In genomic region chr16:20704281-20704680, GRCh38 we compare ENCODE assay signal across 17 cellular contexts. TPM values are rescaled to one million over a fixed set of nuclear protein-coding genes. Genes with fewer than 3 reads are reported as not detected.
DNase-seq lines count a peak whose midpoint lies in the region; ATAC-seq, FAIRE-seq and TF ChIP-seq lines count a peak whose summit lies in the region.
"Had no signal": no experiment of that assay in that cellular context is flagged by ENCODE, and none has a peak within 500 bp of the region (broad histone marks: within the 10 kb centered on the region; RNA-seq: fewer than 3 reads in every experiment).

No MANE protein-coding gene starts in this region.

- H3K27ac ChIP-seq in K562 (ENCODE audit: extremely low read depth, low read depth, low read length) (no peak overlapping the region), pancreas (peak overlapping the region in 2 of 4 donors; percentile 1 to 24), uterus (peak overlapping the region; percentile 28 to 56)

- POLR2A ChIA-PET in K562 (lab: Yijun Ruan, JAX), result interaction anchor here (1.0 to 1.2 kb wide), 2 partner anchors 9 to 11 kb away, joined by 3 to 5 read pairs; no protein-coding TSS in a partner anchor

- in situ Hi-C loops in K562 (cut with MboI), result no loop called here

- DNase-seq in K562 (ENCODE audit: extremely low read depth in 1 of 4, low spot score in 3 of 4), result no peak
- DNase-seq in fibroblast of villous mesenchyme (ENCODE audit: low read depth), result peak; percentile 59
- no peak for DNase-seq in pancreas
- DNase-seq in uterus, result no peak
- no peak for DNase-seq in NCI-H2029 treated with DMSO at 0.1 percent for 48 hours (lab: John Stamatoyannopoulos, UW)
- no peak for DNase-seq in activated CD4-positive, alpha-beta T cell treated with anti-CD3 and anti-CD28 coated beads for 4 hours
- DNase-seq: CD8-positive, alpha-beta memory T cell; H9; Karpas-422; MV-4-11; NCI-H1436; NCI-H2227 treated with DMSO at 0.1 percent for 48 hours; NCI-H526 treated with DMSO at 0.1 percent for 48 hours; NK-92 treated with Interleukin-12 subunit alpha and Interleukin-12 subunit beta, amount 100 ng/mL, for 24 hours; SK-N-SH had no signal

- no peaks in the 10 kb centered on the region; a peak in 1 of 5 replicates for H3K4me1 ChIP-seq in K562 (replicated peaks in 1 of 2; ENCODE audit: control insufficient read depth in 2 of 2, insufficient read depth in 2 of 2, low read length in 2 of 2)
- H3K4me1 ChIP-seq in pancreas, result peaks cover 0 to 14% (median 13%) of the 10 kb centered on the region in 3 donors
- no peaks in the 10 kb centered on the region for H3K4me1 ChIP-seq in uterus

- H3K9me3 ChIP-seq in K562 (replicated peaks; ENCODE audit: control insufficient read depth, insufficient read depth, low read depth, low read length), result no peaks in the 10 kb centered on the region
- no peaks in the 10 kb centered on the region for H3K9me3 ChIP-seq in pancreas
- no peaks in the 10 kb centered on the region for H3K9me3 ChIP-seq in uterus
- H3K9me3 ChIP-seq: SK-N-SH had no signal

- no peaks in the 10 kb centered on the region for H3K27me3 ChIP-seq in K562 (ENCODE audit: control insufficient read depth in 2 of 2, insufficient read depth in 2 of 2, low read length in 2 of 2)
- no peaks in the 10 kb centered on the region for H3K27me3 ChIP-seq in pancreas
- H3K27me3 ChIP-seq in uterus, result no peaks in the 10 kb centered on the region

- CTCF ChIA-PET in K562 (lab: Yijun Ruan, JAX; ENCODE audit: low intra/inter-chr PET ratio), result no interaction called here

- H3K4me3 ChIP-seq in K562 (no peak overlapping the region), fibroblast of villous mesenchyme (ENCODE audit: low read depth, low read length) (no peak overlapping the region), pancreas (no peak overlapping the region), uterus (no peak overlapping the region)

- BruUV-seq in K562 (replicated peaks; lab: Mats Ljungman, UMichigan), result no TSS peak

- no peak overlapping the region for H2AFZ ChIP-seq in K562 (ENCODE audit: low read depth, low read length)

- intact Hi-C loops in K562 (cut with micrococcal nuclease) (no loop called here), pancreas (cut with DNase I) (no loop called here), uterus (cut with DNase I; ENCODE audit: low total_unique reads) (no loop called here)

- TF ChIP-seq EP300 in K562 (IDR thresholded peaks at IDR 0.05; ENCODE audit: low read length), result no peak

- TF ChIP-seq RAD21 in K562 (CRISPR knock-in tag; conservative IDR thresholded peaks at IDR 0.05 in 1 of 2, IDR thresholded peaks at IDR 0.05 in 1 of 2), result no peak

- H3K9ac ChIP-seq in K562 (ENCODE audit: insufficient read depth in 1 of 2, low read depth in 2 of 2, low read length in 2 of 2), result no peak overlapping the region
- H3K9ac ChIP-seq: SK-N-SH had no signal

- no peak overlapping the region for H3K4me2 ChIP-seq in K562 (ENCODE audit: insufficient read depth, low read length)
- H3K4me2 ChIP-seq: SK-N-SH had no signal

- TF ChIP-seq POLR2A in K562 (conservative IDR thresholded peaks at IDR 0.05), result no peak
- TF ChIP-seq POLR2A in uterus (IDR thresholded peaks at IDR 0.05), result no peak

- no peak for TF ChIP-seq CTCF in K562 (IDR thresholded peaks at IDR 0.05 in 2 of 3, conservative IDR thresholded peaks at IDR 0.05 in 1 of 3; ENCODE audit: insufficient read depth in 2 of 3, low read depth in 1 of 3, low read length in 3 of 3)
- TF ChIP-seq CTCF in fibroblast of villous mesenchyme (IDR thresholded peaks at IDR 0.05; ENCODE audit: insufficient read depth, low read depth, low read length), result no peak
- no peak for TF ChIP-seq CTCF in pancreas (IDR thresholded peaks at IDR 0.05)
- no peak for TF ChIP-seq CTCF in uterus (IDR thresholded peaks at IDR 0.05)

- H3K79me2 ChIP-seq in K562 (ENCODE audit: control insufficient read depth, insufficient read depth, low read length), result no peaks in the 10 kb centered on the region

- no peak for FAIRE-seq in K562 (lab: Jason Lieb, UNC)
- FAIRE-seq in pancreas (lab: Jason Lieb, UNC), result no peak

- ATAC-seq in K562 (no peak), pancreas (peak; percentile 42 to 73 (median 70)), GM19397 (IDR thresholded peaks at IDR 0.05; ENCODE audit: unreplicated experiment) (no peak)

- no peaks in the 10 kb centered on the region for H3K9me1 ChIP-seq in K562 (ENCODE audit: control insufficient read depth, insufficient read depth, low read length)

- 14% methylated on average over 3 of the region's 3 CpGs for WGBS in K562 (ENCODE audit: insufficient coverage, low coverage, missing lambda C conversion rate)
- 29 to 38% methylated on average over 3 of the region's 3 CpGs for WGBS in pancreas, 2 donors

- H4K20me1 ChIP-seq in K562 (replicated peaks; ENCODE audit: control insufficient read depth, insufficient read depth, low read length), result no peaks in the 10 kb centered on the region

- no peaks in the 10 kb centered on the region for H3K36me3 ChIP-seq in K562 (ENCODE audit: control insufficient read depth, insufficient read depth, low read length)
- H3K36me3 ChIP-seq in pancreas, result no peaks in the 10 kb centered on the region
- H3K36me3 ChIP-seq in uterus, result no peaks in the 10 kb centered on the region

RNA-seq across cellular contexts. Expression of gene ACSM1, which starts 6.8 kb away (rescaled TPM):
- 0.49 and 0.53 TPM in 2 replicates for total RNA-seq in K562 (2011; cell fraction: chromatin; rRNA removed; ENCODE audit: low replicate concordance)
- total RNA-seq in K562 (2011; cell fraction: nucleolus; rRNA removed), result 0.39 TPM in 1 of 2 replicates, not detected in the other
- total RNA-seq in K562 (2011; cell fraction: nucleoplasm; rRNA removed), result 0.22 and 0.38 TPM in 2 replicates
- total RNA-seq in K562 (2014; rRNA removed), result 0.09 and 0.37 TPM in 2 replicates
- 0.25 and 0.29 TPM in 2 replicates for total RNA-seq in K562 (2014; rRNA removed; fragmentation: Illumina TruSeq; extraction: Trizol)
- total RNA-seq in K562 (2015; rRNA removed; fragmentation: Illumina TruSeq; extraction: Trizol), result 0.18 TPM in 1 of 2 replicates, not detected in the other
- 0.20 and 0.24 TPM in 2 replicates for total RNA-seq in K562 (2021)
- polyA plus RNA-seq in K562 (2011; rRNA removed), result 0.50 and 1.9 TPM in 2 replicates
- polyA plus RNA-seq in K562 (2011; cell fraction: cytosol; rRNA removed), result 1.1 and 2.1 TPM in 2 replicates
- polyA plus RNA-seq in K562 (2011; cell fraction: nucleus; rRNA removed), result 0.68 and 1.9 TPM in 2 replicates
- 0.22 and 2.0 TPM in 2 replicates for polyA plus RNA-seq in K562 (2012)
- 0.15 and 0.28 TPM in 2 replicates for polyA plus RNA-seq in K562 (2014; fragmentation: Illumina TruSeq; extraction: Trizol)
- under 1 TPM; 0.08 to 0.23 TPM for polyA plus RNA-seq in K562 (2014; fragmentation: Nextera tagmentation; extraction: Ambion mirVana)
- 0.11 and 0.16 TPM in 2 replicates for polyA plus RNA-seq in K562 (2014; rRNA removed)
- polyA minus RNA-seq in K562 (2011; rRNA and poly(A)+ RNA removed), result 0.70 and 0.99 TPM in 2 replicates
- not detected in 2 replicates for polyA minus RNA-seq in K562 (2011; cell fraction: cytosol; rRNA and poly(A)+ RNA removed)
- polyA minus RNA-seq in K562 (2011; cell fraction: nucleus; rRNA and poly(A)+ RNA removed), result 0.67 TPM in 1 of 2 replicates, not detected in the other
- total RNA-seq in fibroblast of villous mesenchyme, result not detected in 2 replicates
- 1 to 10 TPM in 3 of 6 donors, under 1 TPM in 3; 0.54 to 1.6 (median 0.87) TPM for total RNA-seq in pancreas
- polyA plus RNA-seq in pancreas, result 1 to 10 TPM in 1 of 2 donors, under 1 TPM in 1; 0.72 to 1.1 TPM
- 1 to 10 TPM in 2 of 4 donors, under 1 TPM in 2; 0.14 to 4.7 (median 1.9) TPM for total RNA-seq in uterus
- polyA plus RNA-seq: BJ, SK-N-SH had no signal

RNA-seq across cellular contexts. Expression of gene THUMPD1, which starts 37.3 kb away (rescaled TPM):
- 40.9 and 98.8 TPM in 2 replicates for total RNA-seq in K562 (2011; cell fraction: chromatin; rRNA removed; ENCODE audit: low replicate concordance)
- 43.0 and 43.4 TPM in 2 replicates for total RNA-seq in K562 (2011; cell fraction: nucleolus; rRNA removed)
- total RNA-seq in K562 (2011; cell fraction: nucleoplasm; rRNA removed), result 37.9 and 44.9 TPM in 2 replicates
- total RNA-seq in K562 (2014; rRNA removed) (64.0 and 89.4 TPM in 2 replicates), K562 (2014; rRNA removed; fragmentation: Illumina TruSeq; extraction: Trizol) (77.5 and 94.0 TPM in 2 replicates), K562 (2015; rRNA removed; fragmentation: Illumina TruSeq; extraction: Trizol) (92.6 and 101 TPM in 2 replicates), K562 (2021) (53.6 and 56.8 TPM in 2 replicates), fibroblast of villous mesenchyme (69.6 and 74.7 TPM in 2 replicates), pancreas (10 to 100 TPM; 13.5 to 19.7 (median 15.9) TPM), uterus (100 to 1,000 TPM in 1 of 4 donors, 10 to 100 TPM in 3; 37.6 to 139 (median 50.2) TPM)
- polyA plus RNA-seq in K562 (2011; rRNA removed) (42.2 and 42.7 TPM in 2 replicates), K562 (2014; fragmentation: Illumina TruSeq; extraction: Trizol) (54.0 and 57.4 TPM in 2 replicates), K562 (2014; fragmentation: Nextera tagmentation; extraction: Ambion mirVana) (10 to 100 TPM; 37.8 to 41.0 TPM), K562 (2014; rRNA removed) (53.3 and 54.8 TPM in 2 replicates), pancreas (10 to 100 TPM; 11.0 to 18.1 TPM)
- polyA plus RNA-seq in K562 (2011; cell fraction: cytosol; rRNA removed), result 55.6 and 89.3 TPM in 2 replicates
- polyA plus RNA-seq in K562 (2011; cell fraction: nucleus; rRNA removed), result 31.3 and 35.5 TPM in 2 replicates
- polyA plus RNA-seq in K562 (2012), result 31.6 and 37.8 TPM in 2 replicates
- polyA minus RNA-seq in K562 (2011; rRNA and poly(A)+ RNA removed), result 85.1 and 110 TPM in 2 replicates
- 48.6 and 51.1 TPM in 2 replicates for polyA minus RNA-seq in K562 (2011; cell fraction: cytosol; rRNA and poly(A)+ RNA removed)
- polyA minus RNA-seq in K562 (2011; cell fraction: nucleus; rRNA and poly(A)+ RNA removed), result 82.7 and 131 TPM in 2 replicates

RNA-seq across cellular contexts. Expression of gene ACSM3, which starts 59.5 kb away (rescaled TPM):
- total RNA-seq in K562 (2011; cell fraction: chromatin; rRNA removed; ENCODE audit: low replicate concordance), result 33.7 and 78.4 TPM in 2 replicates
- total RNA-seq in K562 (2011; cell fraction: nucleolus; rRNA removed), result 21.3 and 38.4 TPM in 2 replicates
- 43.1 and 57.8 TPM in 2 replicates for total RNA-seq in K562 (2011; cell fraction: nucleoplasm; rRNA removed)
- 97.2 and 112 TPM in 2 replicates for total RNA-seq in K562 (2014; rRNA removed)
- 182 and 199 TPM in 2 replicates for total RNA-seq in K562 (2014; rRNA removed; fragmentation: Illumina TruSeq; extraction: Trizol)
- 392 and 420 TPM in 2 replicates for total RNA-seq in K562 (2015; rRNA removed; fragmentation: Illumina TruSeq; extraction: Trizol)
- total RNA-seq in K562 (2021), result 128 and 134 TPM in 2 replicates
- 146 and 714 TPM in 2 replicates for polyA plus RNA-seq in K562 (2011; rRNA removed)
- 70.4 and 575 TPM in 2 replicates for polyA plus RNA-seq in K562 (2011; cell fraction: cytosol; rRNA removed)
- polyA plus RNA-seq in K562 (2011; cell fraction: nucleus; rRNA removed), result 74.5 and 364 TPM in 2 replicates
- 318 and 712 TPM in 2 replicates for polyA plus RNA-seq in K562 (2012)
- polyA plus RNA-seq in K562 (2014; fragmentation: Illumina TruSeq; extraction: Trizol), result 167 and 204 TPM in 2 replicates
- 100 to 1,000 TPM; 198 to 259 TPM for polyA plus RNA-seq in K562 (2014; fragmentation: Nextera tagmentation; extraction: Ambion mirVana)
- polyA plus RNA-seq in K562 (2014; rRNA removed), result 144 and 177 TPM in 2 replicates
- polyA minus RNA-seq in K562 (2011; rRNA and poly(A)+ RNA removed), result 85.9 and 521 TPM in 2 replicates
- 40.1 and 172 TPM in 2 replicates for polyA minus RNA-seq in K562 (2011; cell fraction: cytosol; rRNA and poly(A)+ RNA removed)
- polyA minus RNA-seq in K562 (2011; cell fraction: nucleus; rRNA and poly(A)+ RNA removed), result 35.1 and 255 TPM in 2 replicates
- 0.32 and 0.86 TPM in 2 replicates for total RNA-seq in fibroblast of villous mesenchyme
- total RNA-seq in pancreas, result 100 to 1,000 TPM in 1 of 6 donors, 10 to 100 TPM in 5; 39.1 to 104 (median 44.1) TPM
- 10 to 100 TPM; 50.0 to 67.5 TPM for polyA plus RNA-seq in pancreas
- total RNA-seq in uterus, result 100 to 1,000 TPM in 2 of 4 donors, 10 to 100 TPM in 2; 18.7 to 365 (median 175) TPM

Comparison
In these comparisons a context has a peak if more than half of its experiments do, and no peak if none do; other contexts are left out.
1. ATAC-seq: peak in pancreas (4 of 4); none in K562 (single experiment) and GM19397 (single experiment).
2. RNA of gene ACSM3, which starts 59.5 kb away (total RNA-seq): 18.7 to 365 TPM in uterus, 21.3 to 420 TPM in K562 and 39.1 to 104 TPM in pancreas; 0.32 to 0.86 TPM in fibroblast of villous mesenchyme; every median in the first group is over 10 times any median in the second.